ENCODE assay signal across 17 cellular contexts in the genomic region with DNA sequence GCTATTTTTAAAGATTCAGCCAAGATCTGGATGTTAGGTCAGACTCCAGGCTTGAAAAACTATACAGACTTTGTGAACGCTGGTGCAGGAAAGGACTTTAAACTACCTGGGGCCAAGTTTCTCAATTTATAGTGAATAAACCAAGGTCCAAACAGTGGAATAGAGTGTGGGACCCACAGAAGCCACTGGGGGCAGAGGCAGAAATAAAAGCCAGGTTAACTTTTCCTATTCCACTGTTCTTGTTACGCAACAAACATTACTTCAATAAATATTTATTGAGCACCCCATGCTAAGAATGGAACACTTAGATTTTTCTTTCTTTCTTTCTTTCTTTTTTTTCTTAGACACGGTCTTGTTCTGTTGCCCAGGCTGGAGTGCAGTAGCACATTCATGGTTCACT. TPM values are rescaled to one million over a fixed set of nuclear protein-coding genes. Genes with fewer than 3 reads are reported as not detected.
DNase-seq lines count a peak whose midpoint lies in the region; ATAC-seq, FAIRE-seq and TF ChIP-seq lines count a peak whose summit lies in the region.
"Had no signal": no experiment of that assay in that cellular context is flagged by ENCODE, and none has a peak within 500 bp of the region (broad histone marks: within the 10 kb centered on the region; RNA-seq: fewer than 3 reads in every experiment).

No MANE protein-coding gene starts in this region.

- POLR2A ChIA-PET in K562 (lab: Yijun Ruan, JAX), result no interaction called here

- H3K79me2 ChIP-seq in DND-41 (ENCODE audit: insufficient read depth, low read length) (no peaks in the 10 kb centered on the region), H9 (ENCODE audit: insufficient read depth, low read length) (no peaks in the 10 kb centered on the region), K562 (ENCODE audit: control insufficient read depth, insufficient read depth, low read length) (no peaks in the 10 kb centered on the region)

- no peak overlapping the region for H4K91ac ChIP-seq in H9 (ENCODE audit: insufficient read length, low read depth, low read length)

- H3K4me2 ChIP-seq in DND-41 (ENCODE audit: insufficient read depth, low read length) (no peak overlapping the region), H9 (ENCODE audit: insufficient read depth, insufficient read length, low read length) (no peak overlapping the region), K562 (ENCODE audit: insufficient read depth, low read length) (no peak overlapping the region)
- H3K4me2 ChIP-seq: KMS-11 had no signal

- no peaks in the 10 kb centered on the region; a peak in 1 of 5 replicates for H3K9me3 Mint-ChIP-seq in H9
- H3K9me3 Mint-ChIP-seq: CD8-positive, alpha-beta T cell had no signal

- peaks cover 6% of the 10 kb centered on the region for H3K27me3 ChIP-seq in DND-41 (ENCODE audit: insufficient read depth, low read length, poor library complexity)
- H3K27me3 ChIP-seq in H9 (ENCODE audit: insufficient read depth, low read length), result no peaks in the 10 kb centered on the region
- H3K27me3 ChIP-seq in K562 (ENCODE audit: control insufficient read depth in 2 of 2, insufficient read depth in 2 of 2, low read length in 2 of 2), result peaks cover 0 to 4% of the 10 kb centered on the region in 2 experiments; a peak in 1 of 5 replicates
- no peaks in the 10 kb centered on the region for H3K27me3 ChIP-seq in liver (ENCODE audit: control insufficient read depth in 4 of 4, insufficient read depth in 4 of 4, low read length in 3 of 4)
- H3K27me3 ChIP-seq: BE2C had no signal

- no peak overlapping the region for H4K8ac ChIP-seq in H9 (replicated peaks; ENCODE audit: insufficient read length, low read depth, low read length)

- no peak overlapping the region for H3K4me3 Mint-ChIP-seq in H9
- H3K4me3 Mint-ChIP-seq: CD8-positive, alpha-beta T cell had no signal

- H4K20me1 ChIP-seq in DND-41 (ENCODE audit: insufficient read depth, low read length) (no peaks in the 10 kb centered on the region), H9 (ENCODE audit: control insufficient read depth, insufficient read depth, insufficient read length) (no peaks in the 10 kb centered on the region), K562 (replicated peaks; ENCODE audit: control insufficient read depth, insufficient read depth, low read length) (no peaks in the 10 kb centered on the region)

- H3K36me3 ChIP-seq in DND-41 (ENCODE audit: insufficient read depth, low read length), result no peaks in the 10 kb centered on the region
- no peaks in the 10 kb centered on the region for H3K36me3 ChIP-seq in K562 (ENCODE audit: control insufficient read depth, insufficient read depth, low read length)
- no peaks in the 10 kb centered on the region for H3K36me3 ChIP-seq in liver (ENCODE audit: control insufficient read depth in 4 of 4, insufficient read depth in 3 of 4, low read depth in 1 of 4, low read length in 3 of 4)
- H3K36me3 ChIP-seq: BE2C, MG63 had no signal

- no peak for ATAC-seq in DND-41 (ENCODE audit: insufficient read depth, low read depth)
- peak; percentile 74 for ATAC-seq in K562
- ATAC-seq in HG02973 (IDR thresholded peaks at IDR 0.05; ENCODE audit: unreplicated experiment), result no peak
- no peak for ATAC-seq in HG02610 (IDR thresholded peaks at IDR 0.05; ENCODE audit: unreplicated experiment)
- ATAC-seq: CD8-positive, alpha-beta T cell had no signal

- no peak overlapping the region for H2BK20ac ChIP-seq in H9 (ENCODE audit: low read depth, low read length, poor library complexity, severe bottlenecking)

- no peak overlapping the region for H3K27ac ChIP-seq in DND-41 (ENCODE audit: low read length)
- no peak overlapping the region for H3K27ac ChIP-seq in H9 (ENCODE audit: insufficient read length, low read depth, low read length)
- no peak overlapping the region for H3K27ac ChIP-seq in K562 (ENCODE audit: extremely low read depth, low read depth, low read length)
- no peak overlapping the region for H3K27ac ChIP-seq in liver (ENCODE audit: low read depth in 1 of 2, low read length in 2 of 2)
- H3K27ac ChIP-seq: KMS-11 had no signal

- H2BK120ac ChIP-seq in H9 (ENCODE audit: low read depth, low read length, poor library complexity, severe bottlenecking), result no peak overlapping the region

- H2BK15ac ChIP-seq in H9 (ENCODE audit: low read depth, low read length), result no peak overlapping the region

- no peak for TF ChIP-seq EP300 in K562 (IDR thresholded peaks at IDR 0.05; ENCODE audit: low read length)

- no peak overlapping the region for H3K4ac ChIP-seq in H9 (ENCODE audit: low read depth, low read length)

- no CpG with 5 or more reads among the region's 3 CpGs for WGBS in H9 (ENCODE audit: extremely low coverage, insufficient read length, low lambda C conversion rate)
- WGBS in K562 (ENCODE audit: insufficient coverage, low coverage, missing lambda C conversion rate), result 13% methylated on average over 2 of the region's 3 CpGs
- 67% methylated on average over 3 of the region's 3 CpGs for WGBS in liver

- intact Hi-C loops in K562 (cut with micrococcal nuclease), result no loop called here

- no peak for FAIRE-seq in K562 (lab: Jason Lieb, UNC)

- H3K79me1 ChIP-seq in H9 (ENCODE audit: insufficient read depth, low read depth, low read length, poor library complexity, severe bottlenecking), result no peaks in the 10 kb centered on the region

- in situ Hi-C loops in K562 (cut with MboI), result no loop called here

- TF ChIP-seq CTCF in DND-41 (IDR thresholded peaks at IDR 0.05; ENCODE audit: borderline replicate concordance, extremely low read depth, low read length, poor library complexity, severe bottlenecking), result peak; percentile 15
- peak; percentile 40; the same call in 2 of the 3 replicates for TF ChIP-seq CTCF in H9 (conservative IDR thresholded peaks at IDR 0.05)
- 0 out of 6 replicates have a peak, but pooled peaks of 1 of the 3 experiments have one; percentile 6 for TF ChIP-seq CTCF in K562 (IDR thresholded peaks at IDR 0.05 in 2 of 3, conservative IDR thresholded peaks at IDR 0.05 in 1 of 3; ENCODE audit: insufficient read depth in 2 of 3, low read depth in 1 of 3, low read length in 3 of 3)
- TF ChIP-seq CTCF in liver (IDR thresholded peaks at IDR 0.05; ENCODE audit: low read depth, low read length, missing input control), result peak; percentile 21

- TF ChIP-seq RAD21 in K562 (CRISPR knock-in tag; conservative IDR thresholded peaks at IDR 0.05 in 1 of 2, IDR thresholded peaks at IDR 0.05 in 1 of 2) (no peak), liver (IDR thresholded peaks at IDR 0.05) (peak in 1 of 2 donors; percentile 14)

- peaks cover 2% of the 10 kb centered on the region; the same call in 1 of the 2 replicates for H3K27me3 Mint-ChIP-seq in H9 (ENCODE audit: low read depth)

- H3K9me3 ChIP-seq in DND-41 (ENCODE audit: insufficient read depth, low read length, severe bottlenecking), result no peaks in the 10 kb centered on the region
- H3K9me3 ChIP-seq in H9 (ENCODE audit: control insufficient read depth, low read depth, low read length), result no peaks in the 10 kb centered on the region
- no peaks in the 10 kb centered on the region for H3K9me3 ChIP-seq in K562 (replicated peaks; ENCODE audit: control insufficient read depth, insufficient read depth, low read depth, low read length)
- H3K9me3 ChIP-seq in liver (ENCODE audit: control insufficient read depth in 4 of 4, low read length in 3 of 4), result no peaks in the 10 kb centered on the region
- H3K9me3 ChIP-seq: BE2C, MG63 had no signal

- DNase-seq in DND-41 (no peak), H9 (no peak), K562 (ENCODE audit: extremely low read depth in 1 of 4, low spot score in 3 of 4) (no peak), cerebellar nuclear complex (lab: John Stamatoyannopoulos, UW) (no peak)
- no peak for DNase-seq in activated CD4-positive, CD25-positive, alpha-beta regulatory T cell (lab: John Stamatoyannopoulos, UW)
- DNase-seq: BE2C; CD8-positive, alpha-beta T cell; MG63; NCI-H1092 treated with DMSO at 0.1 percent for 48 hours; NCI-H1694 treated with DMSO at 0.1 percent for 48 hours; NCI-H774; SHP77 treated with DMSO at 0.1 percent for 48 hours; T-helper 2 cell had no signal

- no peak overlapping the region for H4K5ac ChIP-seq in H9 (ENCODE audit: insufficient read length, low read depth, low read length)

- no peaks in the 10 kb centered on the region for H3K9me1 ChIP-seq in K562 (ENCODE audit: control insufficient read depth, insufficient read depth, low read length)

- BruUV-seq in K562 (replicated peaks; lab: Mats Ljungman, UMichigan), result no TSS peak

- no peak overlapping the region for H3K4me3 ChIP-seq in DND-41 (ENCODE audit: low read depth in 1 of 2, low read length in 2 of 2)
- H3K4me3 ChIP-seq in K562, result no peak overlapping the region
- H3K4me3 ChIP-seq in liver (ENCODE audit: low read depth in 1 of 3, low read length in 3 of 3), result no peak overlapping the region
- H3K4me3 ChIP-seq: MG63 had no signal

- no peak overlapping the region for H3T11ph ChIP-seq in H9 (ENCODE audit: low read length)

- no peak overlapping the region for H3K56ac ChIP-seq in H9 (ENCODE audit: insufficient read length, low read depth, low read length)

- H3K14ac ChIP-seq in H9 (ENCODE audit: insufficient read depth, low read length), result no peak overlapping the region

- H3K27ac Mint-ChIP-seq in H9, result no peak overlapping the region
- H3K27ac Mint-ChIP-seq: CD8-positive, alpha-beta T cell had no signal

- H3K4me1 Mint-ChIP-seq in H9, result peaks cover 0 to 4% of the 10 kb centered on the region in 2 experiments; a peak in 1 of 4 replicates

- no peaks in the 10 kb centered on the region for H3K23me2 ChIP-seq in H9 (ENCODE audit: insufficient read length, low read depth, low read length, poor library complexity, severe bottlenecking)

- H3K4me1 ChIP-seq in DND-41 (ENCODE audit: insufficient read depth, low read length), result no peaks in the 10 kb centered on the region
- no peaks in the 10 kb centered on the region for H3K4me1 ChIP-seq in H9 (ENCODE audit: insufficient read depth, low read length)
- H3K4me1 ChIP-seq in K562 (replicated peaks in 1 of 2; ENCODE audit: control insufficient read depth in 2 of 2, insufficient read depth in 2 of 2, low read length in 2 of 2), result no peaks in the 10 kb centered on the region
- H3K4me1 ChIP-seq in liver (ENCODE audit: control insufficient read depth in 4 of 4, insufficient read depth in 4 of 4, low read length in 3 of 4), result peaks cover 0 to 1% (median 0%) of the 10 kb centered on the region in 4 donors
- H3K4me1 ChIP-seq: BE2C had no signal

- H2AFZ ChIP-seq in DND-41 (ENCODE audit: low read depth, low read length) (no peak overlapping the region), H9 (ENCODE audit: low read length) (no peak overlapping the region), K562 (ENCODE audit: low read depth, low read length) (no peak overlapping the region)

- H2BK12ac ChIP-seq in H9 (ENCODE audit: insufficient read length, low read depth, low read length), result no peak overlapping the region

- H3K36me3 Mint-ChIP-seq in H9 (ENCODE audit: insufficient read depth in 1 of 3, low read depth in 3 of 3), result no peaks in the 10 kb centered on the region
- H3K36me3 Mint-ChIP-seq: CD8-positive, alpha-beta T cell had no signal

- no peak for TF ChIP-seq POLR2A in K562 (conservative IDR thresholded peaks at IDR 0.05)

- CTCF ChIA-PET in K562 (lab: Yijun Ruan, JAX; ENCODE audit: low intra/inter-chr PET ratio), result no interaction called here

- H3K18ac ChIP-seq in H9 (ENCODE audit: insufficient read length, low read depth, low read length), result no peak overlapping the region

- no peak overlapping the region for H3K23ac ChIP-seq in H9 (ENCODE audit: insufficient read length, low read depth, low read length)

- H2AK5ac ChIP-seq in H9 (ENCODE audit: insufficient read length, low read length), result no peak overlapping the region

- H3K9ac ChIP-seq in DND-41 (ENCODE audit: low read depth, low read length) (no peak overlapping the region), H9 (ENCODE audit: extremely low read depth, insufficient read length, low read length) (no peak overlapping the region), K562 (ENCODE audit: insufficient read depth in 1 of 2, low read depth in 2 of 2, low read length in 2 of 2) (no peak overlapping the region), liver (ENCODE audit: low read depth in 1 of 2, low read length in 2 of 2) (no peak overlapping the region)
- H3K9ac ChIP-seq: KMS-11 had no signal

- H2BK5ac ChIP-seq in H9 (ENCODE audit: insufficient read length, low read length), result no peak overlapping the region

RNA-seq across cellular contexts. Expression of gene HAVCR1, which starts 11.0 kb away (rescaled TPM):
- total RNA-seq in H9 (2021) (not detected in 2 replicates), K562 (2014; rRNA removed) (not detected in 2 replicates), K562 (2014; rRNA removed; fragmentation: Illumina TruSeq; extraction: Trizol) (not detected in 2 replicates), K562 (2015; rRNA removed; fragmentation: Illumina TruSeq; extraction: Trizol) (not detected in 2 replicates), K562 (2021) (not detected in 2 replicates), liver (1 to 10 TPM in 1 of 2 donors, under 1 TPM in 1; 0.17 to 2.8 TPM)
- total RNA-seq in K562 (2011; cell fraction: chromatin; rRNA removed; ENCODE audit: low replicate concordance), result 0.56 and 0.90 TPM in 2 replicates
- 0.33 and 0.66 TPM in 2 replicates for total RNA-seq in K562 (2011; cell fraction: nucleolus; rRNA removed)
- total RNA-seq in K562 (2011; cell fraction: nucleoplasm; rRNA removed), result 0.61 and 0.73 TPM in 2 replicates
- polyA plus RNA-seq in K562 (2011; rRNA removed) (0.04 and 0.20 TPM in 2 replicates), K562 (2014; fragmentation: Illumina TruSeq; extraction: Trizol) (not detected in 2 replicates), K562 (2014; fragmentation: Nextera tagmentation; extraction: Ambion mirVana) (not detected), K562 (2014; rRNA removed) (not detected in 2 replicates), liver (under 1 TPM in 1 of 2 donors, not detected in 1; 0.07 TPM)
- polyA plus RNA-seq in K562 (2011; cell fraction: cytosol; rRNA removed), result not detected in 2 replicates
- polyA plus RNA-seq in K562 (2011; cell fraction: nucleus; rRNA removed), result 0.27 TPM in 1 of 2 replicates, not detected in the other
- polyA plus RNA-seq in K562 (2012), result not detected in 2 replicates
- 0.33 and 0.39 TPM in 2 replicates for polyA minus RNA-seq in K562 (2011; rRNA and poly(A)+ RNA removed)
- not detected in 2 replicates for polyA minus RNA-seq in K562 (2011; cell fraction: cytosol; rRNA and poly(A)+ RNA removed)
- polyA minus RNA-seq in K562 (2011; cell fraction: nucleus; rRNA and poly(A)+ RNA removed), result not detected in 2 replicates

RNA-seq across cellular contexts. Expression of gene HAVCR2, which starts 38.9 kb away (rescaled TPM):
- total RNA-seq in H9 (2021), result not detected in 2 replicates
- total RNA-seq in K562 (2011; cell fraction: chromatin; rRNA removed; ENCODE audit: low replicate concordance), result 0.37 and 0.67 TPM in 2 replicates
- not detected in 2 replicates for total RNA-seq in K562 (2011; cell fraction: nucleolus; rRNA removed)
- total RNA-seq in K562 (2011; cell fraction: nucleoplasm; rRNA removed), result 0.23 and 0.88 TPM in 2 replicates
- total RNA-seq in K562 (2014; rRNA removed), result 0.61 TPM in 1 of 2 replicates, not detected in the other
- total RNA-seq in K562 (2014; rRNA removed; fragmentation: Illumina TruSeq; extraction: Trizol), result 0.06 and 0.11 TPM in 2 replicates
- not detected in 2 replicates for total RNA-seq in K562 (2015; rRNA removed; fragmentation: Illumina TruSeq; extraction: Trizol)
- total RNA-seq in K562 (2021), result not detected in 2 replicates
- polyA plus RNA-seq in K562 (2011; rRNA removed), result 0.04 and 0.07 TPM in 2 replicates
- 0.04 TPM in 2 replicates for polyA plus RNA-seq in K562 (2011; cell fraction: cytosol; rRNA removed)
- 0.28 TPM in 1 of 2 replicates, not detected in the other for polyA plus RNA-seq in K562 (2011; cell fraction: nucleus; rRNA removed)
- polyA plus RNA-seq in K562 (2012), result 0.06 TPM in 1 of 2 replicates, not detected in the other
- 0.04 TPM in 1 of 2 replicates, not detected in the other for polyA plus RNA-seq in K562 (2014; fragmentation: Illumina TruSeq; extraction: Trizol)
- polyA plus RNA-seq in K562 (2014; fragmentation: Nextera tagmentation; extraction: Ambion mirVana), result under 1 TPM in 1 of 2 experiments, not detected in 1; 0.07 TPM
- polyA plus RNA-seq in K562 (2014; rRNA removed), result not detected in 2 replicates
- not detected in 2 replicates for polyA minus RNA-seq in K562 (2011; rRNA and poly(A)+ RNA removed)
- polyA minus RNA-seq in K562 (2011; cell fraction: cytosol; rRNA and poly(A)+ RNA removed), result not detected in 2 replicates
- not detected in 2 replicates for polyA minus RNA-seq in K562 (2011; cell fraction: nucleus; rRNA and poly(A)+ RNA removed)
- 1 to 10 TPM; 5.5 to 9.4 TPM for total RNA-seq in liver
- 1 to 10 TPM; 1.4 to 3.2 TPM for polyA plus RNA-seq in liver
